ENCODE assay signal across 7 cellular contexts in genomic region chr6:119347466-119348307, GRCh38. TPM values are rescaled to one million over a fixed set of nuclear protein-coding genes. Genes with fewer than 3 reads are reported as not detected.
DNase-seq lines count a peak whose midpoint lies in the region; ATAC-seq and TF ChIP-seq lines count a peak whose summit lies in the region.

No MANE protein-coding gene starts in this region.

- DNase-seq in KG1 (lab: John Stamatoyannopoulos, UW) (peak; percentile 49), esophagus muscularis mucosa (ENCODE audit: extremely low spot score) (no peak), uterus (peak in 1 of 2 donors; percentile 32)
- DNase-seq in activated CD8-positive, alpha-beta T cell treated with anti-CD3 and anti-CD28 coated beads for 36 hours: peak; percentile 59

- no peaks in the 10 kb centered on the region for H3K9me3 ChIP-seq in esophagus muscularis mucosa
- H3K9me3 ChIP-seq in uterus: no peaks in the 10 kb centered on the region

- H3K27me3 Mint-ChIP-seq in activated CD8-positive, alpha-beta T cell treated with anti-CD3 and anti-CD28 coated beads for 36 hours: no peaks in the 10 kb centered on the region
- peaks cover 30% of the 10 kb centered on the region for H3K27me3 Mint-ChIP-seq in nephron (ENCODE audit: low read depth)

- no peaks in the 10 kb centered on the region for H3K9me3 Mint-ChIP-seq in activated CD8-positive, alpha-beta T cell treated with anti-CD3 and anti-CD28 coated beads for 36 hours
- H3K9me3 Mint-ChIP-seq in nephron: no peaks in the 10 kb centered on the region

- peak; percentile 55 for TF ChIP-seq POLR2A in GM15510 (IDR thresholded peaks at IDR 0.05; ENCODE audit: borderline replicate concordance, extremely low read depth, insufficient read length)
- TF ChIP-seq POLR2A in esophagus muscularis mucosa (IDR thresholded peaks at IDR 0.05; ENCODE audit: low read depth): no peak
- no peak for TF ChIP-seq POLR2A in uterus (IDR thresholded peaks at IDR 0.05)

- no peaks in the 10 kb centered on the region for H3K27me3 ChIP-seq in esophagus muscularis mucosa
- no peaks in the 10 kb centered on the region for H3K27me3 ChIP-seq in uterus

- peak; percentile 28 for ATAC-seq in GM21723 (IDR thresholded peaks at IDR 0.05; ENCODE audit: unreplicated experiment)
- no peak for ATAC-seq in activated CD8-positive, alpha-beta T cell treated with anti-CD3 and anti-CD28 coated beads for 36 hours

- no peak for TF ChIP-seq EP300 in esophagus muscularis mucosa (IDR thresholded peaks at IDR 0.05)

- H3K36me3 Mint-ChIP-seq in activated CD8-positive, alpha-beta T cell treated with anti-CD3 and anti-CD28 coated beads for 36 hours (ENCODE audit: low read depth): peaks cover 26% of the 10 kb centered on the region
- H3K36me3 Mint-ChIP-seq in nephron (ENCODE audit: low read depth): peaks cover 18% of the 10 kb centered on the region

- peak overlapping the region; percentile 96 for H3K4me3 Mint-ChIP-seq in activated CD8-positive, alpha-beta T cell treated with anti-CD3 and anti-CD28 coated beads for 36 hours
- peak overlapping the region; percentile 90 to 93 (median 92) for H3K4me3 Mint-ChIP-seq in nephron

- CTCF ChIA-PET in activated CD8-positive, alpha-beta T cell treated with anti-CD3 and anti-CD28 coated beads for 36 hours (lab: Charles Lee): interaction anchor here (1.1 to 3.3 kb wide), 5 partner anchors 9 to 218 kb away, joined by 3 to 24 read pairs (median 6); no protein-coding TSS in a partner anchor

- H3K36me3 ChIP-seq in esophagus muscularis mucosa: no peaks in the 10 kb centered on the region
- no peaks in the 10 kb centered on the region for H3K36me3 ChIP-seq in uterus

- POLR2A ChIA-PET in activated CD8-positive, alpha-beta T cell treated with anti-CD3 and anti-CD28 coated beads for 36 hours (lab: Charles Lee): interaction anchor here (0.7 to 2.8 kb wide), 12 partner anchors 9 to 452 kb away, joined by 3 to 29 read pairs (median 4); no protein-coding TSS in a partner anchor

- H3K4me3 ChIP-seq in esophagus muscularis mucosa: peak overlapping the region; percentile 75 to 97 (median 96)
- H3K4me3 ChIP-seq in uterus: peak overlapping the region; percentile 75 to 88

- no peak for TF ChIP-seq CTCF in activated CD8-positive, alpha-beta T cell treated with anti-CD3 and anti-CD28 coated beads for 36 hours (IDR thresholded peaks at IDR 0.05)
- TF ChIP-seq CTCF in esophagus muscularis mucosa (IDR thresholded peaks at IDR 0.05) (no peak), nephron (IDR thresholded peaks at IDR 0.05; ENCODE audit: unreplicated experiment in 3 of 3) (no peak), uterus (IDR thresholded peaks at IDR 0.05) (no peak)

- intact Hi-C loops in activated CD8-positive, alpha-beta T cell treated with anti-CD3 and anti-CD28 coated beads for 36 hours (cut with micrococcal nuclease): loop anchor here (2.0 to 5.0 kb wide), 2 partner anchors 33 to 200 kb away; no protein-coding TSS in a partner anchor
- intact Hi-C loops in esophagus muscularis mucosa (cut with DNase I) (loop anchor here (5.0 kb wide), 2 partner anchors 195 to 200 kb away; no protein-coding TSS in a partner anchor), uterus (cut with DNase I; ENCODE audit: low total_unique reads) (no loop called here)

- 27% methylated on average over 15 of the region's 24 CpGs for WGBS in esophagus muscularis mucosa

- peak overlapping the region; percentile 91 for H3K27ac Mint-ChIP-seq in activated CD8-positive, alpha-beta T cell treated with anti-CD3 and anti-CD28 coated beads for 36 hours
- peak overlapping the region in 2 of 3 experiments; percentile 49 to 78 for H3K27ac Mint-ChIP-seq in nephron

- H3K4me1 ChIP-seq in esophagus muscularis mucosa: peaks cover 12 to 58% (median 53%) of the 10 kb centered on the region in 4 donors
- no peaks in the 10 kb centered on the region for H3K4me1 ChIP-seq in uterus

- H3K4me1 Mint-ChIP-seq in activated CD8-positive, alpha-beta T cell treated with anti-CD3 and anti-CD28 coated beads for 36 hours (ENCODE audit: low read depth): peaks cover 56% of the 10 kb centered on the region
- peaks cover 21% of the 10 kb centered on the region for H3K4me1 Mint-ChIP-seq in nephron

- H3K27ac ChIP-seq in esophagus muscularis mucosa (replicated peaks in 1 of 4) (peak overlapping the region; percentile 96 to 98 (median 98)), uterus (peak overlapping the region; percentile 93 to 96)

RNA-seq across cellular contexts. Expression of gene MAN1A1, which starts 1.9 kb away (rescaled TPM):
- 10 to 100 TPM; 18.5 to 19.4 TPM for total RNA-seq in activated CD8-positive, alpha-beta T cell treated with anti-CD3 and anti-CD28 coated beads for 36 hours
- total RNA-seq in esophagus muscularis mucosa (100 to 1,000 TPM in 2 of 4 donors, 10 to 100 TPM in 2; 79.4 to 125 (median 101) TPM), uterus (10 to 100 TPM; 30.0 to 99.0 (median 69.8) TPM)
